In genomic region chr16:73813523-73813922, GRCh38 we compare ENCODE assay signal across 15 cellular contexts.
"Had no signal": no experiment of that assay in that cellular context is flagged by ENCODE, and none has a peak within 500 bp of the region (broad histone marks: within the 10 kb centered on the region; RNA-seq: fewer than 3 reads in every experiment).

No MANE protein-coding gene starts in this region.

- H3K4me3 ChIP-seq: esophagus muscularis mucosa, thoracic aorta, upper lobe of right lung had no signal

- H3K27ac ChIP-seq: breast epithelium, esophagus muscularis mucosa, thoracic aorta, upper lobe of right lung, VCaP had no signal

- ATAC-seq: sciatic nerve; stimulated activated effector memory CD8-positive, alpha-beta T cell treated with anti-CD3 and anti-CD28 coated beads, Interleukin-12 subunit alpha, Interleukin-12 subunit beta, amount 100 ng/mL, for 72 hours; upper lobe of right lung had no signal

- H3K4me1 ChIP-seq: breast epithelium, upper lobe of right lung had no signal

- H3K27me3 ChIP-seq: breast epithelium, esophagus muscularis mucosa, upper lobe of right lung had no signal

- DNase-seq: activated CD4-positive, alpha-beta T cell treated with anti-CD3 and anti-CD28 coated beads for 1 hour; activated gamma-delta T cell; cerebellar nuclear complex; effector memory CD4-positive, alpha-beta T cell; midbrain; stimulated activated CD4-positive, alpha-beta T cell treated with anti-CD3 and anti-CD28 coated beads, Interleukin-4, amount 100 ng/mL, for 24 hours; SW 1271; T-helper 2 cell; upper lobe of right lung had no signal

- H3K9me3 ChIP-seq: breast epithelium, esophagus muscularis mucosa, thoracic aorta, upper lobe of right lung had no signal

- H3K36me3 ChIP-seq: breast epithelium, esophagus muscularis mucosa, thoracic aorta, upper lobe of right lung had no signal
